Comparison of ENCODE assay signal across 9 cellular contexts in genomic region chr2:180077295-180077906, GRCh38.
A peak's percentile ranks its signal among the peaks of the same experiment; 100 is the strongest.
DNase-seq lines count a peak whose midpoint lies in the region; ATAC-seq and TF ChIP-seq lines count a peak whose summit lies in the region.
"Had no signal": no experiment of that assay in that cellular context is flagged by ENCODE, and none has a peak within 500 bp of the region (broad histone marks: within the 10 kb centered on the region; RNA-seq: fewer than 3 reads in every experiment).

No MANE protein-coding gene starts in this region.

- no peak for ATAC-seq in activated CD8-positive, alpha-beta T cell treated with anti-CD3 and anti-CD28 coated beads for 36 hours
- ATAC-seq in activated CD8-positive, alpha-beta T cell treated with anti-CD3 and anti-CD28 coated beads, Interleukin-2, amount 10 ng/mL, durations not matched to agents 7 days and 5 days: no peak
- no peak for ATAC-seq in gastrocnemius medialis
- ATAC-seq in GM18502 (IDR thresholded peaks at IDR 0.05; ENCODE audit: poor library complexity, unreplicated experiment): no peak

- H3K36me3 Mint-ChIP-seq in activated CD8-positive, alpha-beta T cell treated with anti-CD3 and anti-CD28 coated beads for 36 hours (ENCODE audit: low read depth): no peaks in the 10 kb centered on the region
- no peaks in the 10 kb centered on the region for H3K36me3 Mint-ChIP-seq in activated CD8-positive, alpha-beta T cell treated with anti-CD3 and anti-CD28 coated beads, Interleukin-2, amount 10 ng/mL, durations not matched to agents 7 days and 5 days (ENCODE audit: low read depth)
- H3K36me3 Mint-ChIP-seq in endothelial cell (ENCODE audit: low read depth, unreplicated experiment): no peaks in the 10 kb centered on the region
- H3K36me3 Mint-ChIP-seq in activated T-helper 2 cell treated with anti-CD3 and anti-CD28 coated beads, Interferon-gamma antibody, Interleukin-2, Interleukin-4, amounts not matched to agents 10 μg/mL and 5 μg/mL and 100 μg/mL, durations not matched to agents 14 hours and 24 hours and 36 hours (ENCODE audit: low read depth): no peaks in the 10 kb centered on the region
- H3K36me3 Mint-ChIP-seq: activated naive CD4-positive, alpha-beta T cell treated with anti-CD3 and anti-CD28 coated beads, Interleukin-2, amount 50 U/mL, for 24 hours had no signal

- POLR2A ChIA-PET in activated CD8-positive, alpha-beta T cell treated with anti-CD3 and anti-CD28 coated beads for 36 hours (lab: Charles Lee): no interaction called here
- POLR2A ChIA-PET in activated CD8-positive, alpha-beta T cell treated with anti-CD3 and anti-CD28 coated beads, Interleukin-2, amount 10 ng/mL, durations not matched to agents 7 days and 5 days (lab: Charles Lee): no interaction called here

- in situ Hi-C loops in gastrocnemius medialis (cut with MboI; ENCODE audit: low sequenced_read_pairs in 4 of 4): no loop called here

- CTCF ChIA-PET in activated CD8-positive, alpha-beta T cell treated with anti-CD3 and anti-CD28 coated beads for 36 hours (lab: Charles Lee): interaction anchor here (1.2 kb wide), 1 partner anchor 9 kb away, joined by 3 read pairs; no protein-coding TSS in a partner anchor
- CTCF ChIA-PET in activated CD8-positive, alpha-beta T cell treated with anti-CD3 and anti-CD28 coated beads, Interleukin-2, amount 10 ng/mL, durations not matched to agents 7 days and 5 days (lab: Charles Lee): no interaction called here

- peak; percentile 51 for TF ChIP-seq CTCF in activated CD8-positive, alpha-beta T cell treated with anti-CD3 and anti-CD28 coated beads for 36 hours (IDR thresholded peaks at IDR 0.05)
- TF ChIP-seq CTCF in endothelial cell (IDR thresholded peaks at IDR 0.05; ENCODE audit: unreplicated experiment): peak; percentile 89
- TF ChIP-seq CTCF in gastrocnemius medialis (IDR thresholded peaks at IDR 0.05 in 4 of 5, conservative IDR thresholded peaks at IDR 0.05 in 1 of 5): peak; percentile 20 to 50 (median 30)

- H3K4me3 Mint-ChIP-seq in activated CD8-positive, alpha-beta T cell treated with anti-CD3 and anti-CD28 coated beads for 36 hours: no peak overlapping the region
- H3K4me3 Mint-ChIP-seq in activated CD8-positive, alpha-beta T cell treated with anti-CD3 and anti-CD28 coated beads, Interleukin-2, amount 10 ng/mL, durations not matched to agents 7 days and 5 days: no peak overlapping the region
- H3K4me3 Mint-ChIP-seq in endothelial cell (ENCODE audit: unreplicated experiment): no peak overlapping the region
- no peak overlapping the region for H3K4me3 Mint-ChIP-seq in activated T-helper 2 cell treated with anti-CD3 and anti-CD28 coated beads, Interferon-gamma antibody, Interleukin-2, Interleukin-4, amounts not matched to agents 10 μg/mL and 5 μg/mL and 100 μg/mL, durations not matched to agents 14 hours and 24 hours and 36 hours (ENCODE audit: low read depth)
- H3K4me3 Mint-ChIP-seq: activated naive CD4-positive, alpha-beta T cell treated with anti-CD3 and anti-CD28 coated beads, Interleukin-2, amount 50 U/mL, for 24 hours had no signal

- H3K9me3 ChIP-seq in gastrocnemius medialis: no peaks in the 10 kb centered on the region

- H3K36me3 ChIP-seq in gastrocnemius medialis: no peaks in the 10 kb centered on the region

- H3K27me3 ChIP-seq in gastrocnemius medialis: no peaks in the 10 kb centered on the region

- H3K27ac Mint-ChIP-seq in activated CD8-positive, alpha-beta T cell treated with anti-CD3 and anti-CD28 coated beads for 36 hours: no peak overlapping the region
- H3K27ac Mint-ChIP-seq in activated CD8-positive, alpha-beta T cell treated with anti-CD3 and anti-CD28 coated beads, Interleukin-2, amount 10 ng/mL, durations not matched to agents 7 days and 5 days: no peak overlapping the region
- no peak overlapping the region for H3K27ac Mint-ChIP-seq in endothelial cell (ENCODE audit: unreplicated experiment)
- no peak overlapping the region for H3K27ac Mint-ChIP-seq in activated T-helper 2 cell treated with anti-CD3 and anti-CD28 coated beads, Interferon-gamma antibody, Interleukin-2, Interleukin-4, amounts not matched to agents 10 μg/mL and 5 μg/mL and 100 μg/mL, durations not matched to agents 14 hours and 24 hours and 36 hours
- H3K27ac Mint-ChIP-seq: activated naive CD4-positive, alpha-beta T cell treated with anti-CD3 and anti-CD28 coated beads, Interleukin-2, amount 50 U/mL, for 24 hours had no signal

- no peak for DNase-seq in activated CD8-positive, alpha-beta T cell treated with anti-CD3 and anti-CD28 coated beads for 36 hours
- no peak for DNase-seq in activated CD8-positive, alpha-beta T cell treated with anti-CD3 and anti-CD28 coated beads, Interleukin-2, amount 10 ng/mL, durations not matched to agents 7 days and 5 days
- peak; percentile 20 for DNase-seq in NCI-H2227 treated with DMSO at 0.1 percent for 48 hours (lab: John Stamatoyannopoulos, UW)
- no peak for DNase-seq in endothelial cell (ENCODE audit: low spot score)
- DNase-seq in gastrocnemius medialis: no peak
- no peak for DNase-seq in activated CD4-positive, CD25-positive, alpha-beta regulatory T cell treated with anti-CD3 and anti-CD28 coated beads, Interleukin-2, amount 50 U/mL, for 72 hours
- DNase-seq in activated T-helper 2 cell treated with anti-CD3 and anti-CD28 coated beads, Interferon-gamma antibody, Interleukin-2, Interleukin-4, amounts not matched to agents 10 μg/mL and 5 μg/mL and 100 μg/mL, durations not matched to agents 14 hours and 24 hours and 36 hours (ENCODE audit: low spot score): no peak

- TF ChIP-seq POLR2A in gastrocnemius medialis (IDR thresholded peaks at IDR 0.05): no peak

- H3K4me1 ChIP-seq in gastrocnemius medialis: no peaks in the 10 kb centered on the region

- H3K27me3 Mint-ChIP-seq in activated CD8-positive, alpha-beta T cell treated with anti-CD3 and anti-CD28 coated beads for 36 hours: peaks cover 2% of the 10 kb centered on the region
- no peaks in the 10 kb centered on the region for H3K27me3 Mint-ChIP-seq in activated CD8-positive, alpha-beta T cell treated with anti-CD3 and anti-CD28 coated beads, Interleukin-2, amount 10 ng/mL, durations not matched to agents 7 days and 5 days (ENCODE audit: low read depth)
- no peaks in the 10 kb centered on the region for H3K27me3 Mint-ChIP-seq in endothelial cell (ENCODE audit: unreplicated experiment)
- no peaks in the 10 kb centered on the region for H3K27me3 Mint-ChIP-seq in activated T-helper 2 cell treated with anti-CD3 and anti-CD28 coated beads, Interferon-gamma antibody, Interleukin-2, Interleukin-4, amounts not matched to agents 10 μg/mL and 5 μg/mL and 100 μg/mL, durations not matched to agents 14 hours and 24 hours and 36 hours (ENCODE audit: low read depth)

- no peak overlapping the region for H3K4me3 ChIP-seq in gastrocnemius medialis

- intact Hi-C loops in activated CD8-positive, alpha-beta T cell treated with anti-CD3 and anti-CD28 coated beads for 36 hours (cut with micrococcal nuclease): no loop called here
- intact Hi-C loops in gastrocnemius medialis (cut with DNase I; ENCODE audit: low total_unique reads): no loop called here
- intact Hi-C loops in activated T-helper 2 cell treated with anti-CD3 and anti-CD28 coated beads, Interferon-gamma antibody, Interleukin-2, Interleukin-4, amounts not matched to agents 10 μg/mL and 5 μg/mL and 100 μg/mL, durations not matched to agents 14 hours and 24 hours and 36 hours (cut with micrococcal nuclease): no loop called here

- H3K27ac ChIP-seq in gastrocnemius medialis: no peak overlapping the region

- peaks cover 6% of the 10 kb centered on the region for H3K9me3 Mint-ChIP-seq in activated CD8-positive, alpha-beta T cell treated with anti-CD3 and anti-CD28 coated beads for 36 hours
- peaks cover 3% of the 10 kb centered on the region for H3K9me3 Mint-ChIP-seq in activated CD8-positive, alpha-beta T cell treated with anti-CD3 and anti-CD28 coated beads, Interleukin-2, amount 10 ng/mL, durations not matched to agents 7 days and 5 days (ENCODE audit: insufficient read depth)
- no peaks in the 10 kb centered on the region for H3K9me3 Mint-ChIP-seq in endothelial cell (ENCODE audit: unreplicated experiment)
- H3K9me3 Mint-ChIP-seq in activated T-helper 2 cell treated with anti-CD3 and anti-CD28 coated beads, Interferon-gamma antibody, Interleukin-2, Interleukin-4, amounts not matched to agents 10 μg/mL and 5 μg/mL and 100 μg/mL, durations not matched to agents 14 hours and 24 hours and 36 hours: no peaks in the 10 kb centered on the region

- no peaks in the 10 kb centered on the region for H3K4me1 Mint-ChIP-seq in activated CD8-positive, alpha-beta T cell treated with anti-CD3 and anti-CD28 coated beads for 36 hours (ENCODE audit: low read depth)
- no peaks in the 10 kb centered on the region for H3K4me1 Mint-ChIP-seq in activated CD8-positive, alpha-beta T cell treated with anti-CD3 and anti-CD28 coated beads, Interleukin-2, amount 10 ng/mL, durations not matched to agents 7 days and 5 days (ENCODE audit: low read depth)
- no peaks in the 10 kb centered on the region for H3K4me1 Mint-ChIP-seq in endothelial cell (ENCODE audit: unreplicated experiment)
- H3K4me1 Mint-ChIP-seq in activated T-helper 2 cell treated with anti-CD3 and anti-CD28 coated beads, Interferon-gamma antibody, Interleukin-2, Interleukin-4, amounts not matched to agents 10 μg/mL and 5 μg/mL and 100 μg/mL, durations not matched to agents 14 hours and 24 hours and 36 hours (ENCODE audit: low read depth): no peaks in the 10 kb centered on the region
- H3K4me1 Mint-ChIP-seq: activated naive CD4-positive, alpha-beta T cell treated with anti-CD3 and anti-CD28 coated beads, Interleukin-2, amount 50 U/mL, for 24 hours had no signal

Comparison
In these comparisons a context has a peak if more than half of its experiments do, and no peak if none do; other contexts are left out.
1. CTCF ChIP-seq: peak in every context shown above with its lines; median percentile 89 in endothelial cell; 51 in activated CD8-positive, alpha-beta T cell treated with anti-CD3 and anti-CD28 coated beads for 36 hours; 30 in gastrocnemius medialis.